ENCODE assay signal across 8 cellular contexts in the genomic region with DNA sequence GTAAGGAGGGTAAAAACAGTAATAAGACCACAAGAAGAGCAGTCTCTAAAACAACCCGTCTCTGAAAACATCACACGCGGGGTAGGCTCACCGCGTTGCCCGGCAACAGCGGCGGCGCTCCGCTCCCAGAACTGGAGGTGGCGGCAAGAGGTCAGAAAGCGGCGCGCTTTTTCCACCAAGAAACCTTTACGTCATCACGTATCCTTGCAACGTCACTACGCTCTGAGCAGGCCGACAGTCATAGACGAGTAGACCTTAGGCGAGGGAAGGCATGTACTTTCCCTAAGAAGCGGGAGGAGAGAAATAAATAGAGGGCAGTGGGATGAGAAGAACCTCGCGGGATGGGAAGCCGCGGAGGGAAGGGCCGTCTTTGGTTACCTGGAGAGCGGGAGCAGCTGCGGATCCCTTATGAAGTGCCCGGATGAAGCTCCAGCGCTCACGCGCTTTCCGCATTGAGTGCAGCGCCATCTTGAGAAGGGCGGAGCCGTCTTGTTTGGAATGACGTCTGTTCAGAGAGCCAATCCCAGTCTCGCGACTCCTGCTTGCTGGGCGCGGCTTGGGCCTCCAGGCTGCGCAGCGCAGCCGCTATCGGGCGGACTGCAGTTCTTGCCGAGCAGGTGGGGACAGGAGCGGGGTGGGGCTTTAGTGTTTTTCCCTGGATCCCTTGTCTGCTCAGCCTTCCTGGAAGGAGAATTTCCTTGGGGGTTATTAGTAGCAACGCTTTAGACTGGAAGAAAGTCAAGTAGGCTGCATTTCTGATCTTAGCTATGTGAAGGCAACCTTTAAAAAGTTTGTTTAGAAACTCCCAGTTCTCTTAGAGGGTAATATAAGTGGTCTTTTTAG. TPM values are rescaled to one million over a fixed set of nuclear protein-coding genes. Genes with fewer than 3 reads are reported as not detected.
DNase-seq lines count a peak whose midpoint lies in the region; ATAC-seq lines count a peak whose summit lies in the region.

Gene WARS2 (minus strand): TSS at position 477 of the 843 bp plus-strand sequence. CDS start 9 bp downstream, at position 468.

- peak within 1 kb of the TSS; percentile 97 for H3K9ac ChIP-seq in SK-N-MC (ENCODE audit: insufficient read length)

- CTCF ChIA-PET in activated naive CD4-positive, alpha-beta T cell treated with anti-CD3 and anti-CD28 coated beads, Interleukin-2, amount 10 ng/mL, durations not matched to agents 7 days and 5 days (lab: Charles Lee) = no interaction called here

- no peak within 1 kb of the TSS for H3K4me3 Mint-ChIP-seq in activated naive CD4-positive, alpha-beta T cell treated with anti-CD3 and anti-CD28 coated beads, Interleukin-2, amount 10 ng/mL, durations not matched to agents 7 days and 5 days

- DNase-seq in NCI-H1048 (lab: John Stamatoyannopoulos, UW) (peak; percentile 94), SK-N-MC (ENCODE audit: low read depth, low spot score) (peak; percentile 93), glomerular endothelial cell (ENCODE audit: extremely low read depth, low read depth, low spot score) (peak; percentile 93), occipital lobe (lab: John Stamatoyannopoulos, UW) (peak; percentile 95)
- peak; percentile 96 for DNase-seq in activated naive CD4-positive, alpha-beta T cell treated with anti-CD3 and anti-CD28 coated beads, Interleukin-2, amount 10 ng/mL, durations not matched to agents 7 days and 5 days

- H3K36me3 Mint-ChIP-seq in activated naive CD4-positive, alpha-beta T cell treated with anti-CD3 and anti-CD28 coated beads, Interleukin-2, amount 10 ng/mL, durations not matched to agents 7 days and 5 days = peaks cover 11% of the 10 kb centered on the region

- H3K36me3 ChIP-seq in SK-N-MC (ENCODE audit: insufficient read depth, low read length) = peaks cover 3% of the 10 kb centered on the region; the same call in 1 of the 2 replicates

- no peaks in the 10 kb centered on the region for H3K9me3 ChIP-seq in SK-N-MC (ENCODE audit: low read depth, low read length)

- no peak within 1 kb of the TSS for H3K27ac Mint-ChIP-seq in activated naive CD4-positive, alpha-beta T cell treated with anti-CD3 and anti-CD28 coated beads, Interleukin-2, amount 10 ng/mL, durations not matched to agents 7 days and 5 days

- H3K4me1 Mint-ChIP-seq in activated naive CD4-positive, alpha-beta T cell treated with anti-CD3 and anti-CD28 coated beads, Interleukin-2, amount 10 ng/mL, durations not matched to agents 7 days and 5 days = peaks cover 28% of the 10 kb centered on the region

- peak within 1 kb of the TSS; percentile 70 for H3K4me3 ChIP-seq in GM08714 (ENCODE audit: low read length)
- peak within 1 kb of the TSS; percentile 86 for H3K4me3 ChIP-seq in SK-N-MC

- no peaks in the 10 kb centered on the region for H3K9me3 Mint-ChIP-seq in activated naive CD4-positive, alpha-beta T cell treated with anti-CD3 and anti-CD28 coated beads, Interleukin-2, amount 10 ng/mL, durations not matched to agents 7 days and 5 days

- no peaks in the 10 kb centered on the region for H3K27me3 Mint-ChIP-seq in activated naive CD4-positive, alpha-beta T cell treated with anti-CD3 and anti-CD28 coated beads, Interleukin-2, amount 10 ng/mL, durations not matched to agents 7 days and 5 days

- peak; percentile 96 for ATAC-seq in HG02588 (IDR thresholded peaks at IDR 0.05; ENCODE audit: unreplicated experiment)

- peak within 1 kb of the TSS; percentile 98 for H3K27ac ChIP-seq in SK-N-MC
- H3K27ac ChIP-seq in temporal lobe (ENCODE audit: low read depth, low read length) = peak within 1 kb of the TSS; percentile 90

RNA-seq across cellular contexts. Expression of gene WARS2, which starts in this region (rescaled TPM):
- 9.5 and 13.6 TPM in 2 replicates for total RNA-seq in glomerular endothelial cell
- total RNA-seq in occipital lobe = 13.1 TPM
- total RNA-seq in temporal lobe = 6.6 TPM

Comparison
In these comparisons a context has a peak if more than half of its experiments do, and no peak if none do; other contexts are left out.
1. Peak in every context shown above with its lines: DNase-seq, ATAC-seq, H3K4me3 ChIP-seq and H3K27ac ChIP-seq.